In the genomic region with DNA sequence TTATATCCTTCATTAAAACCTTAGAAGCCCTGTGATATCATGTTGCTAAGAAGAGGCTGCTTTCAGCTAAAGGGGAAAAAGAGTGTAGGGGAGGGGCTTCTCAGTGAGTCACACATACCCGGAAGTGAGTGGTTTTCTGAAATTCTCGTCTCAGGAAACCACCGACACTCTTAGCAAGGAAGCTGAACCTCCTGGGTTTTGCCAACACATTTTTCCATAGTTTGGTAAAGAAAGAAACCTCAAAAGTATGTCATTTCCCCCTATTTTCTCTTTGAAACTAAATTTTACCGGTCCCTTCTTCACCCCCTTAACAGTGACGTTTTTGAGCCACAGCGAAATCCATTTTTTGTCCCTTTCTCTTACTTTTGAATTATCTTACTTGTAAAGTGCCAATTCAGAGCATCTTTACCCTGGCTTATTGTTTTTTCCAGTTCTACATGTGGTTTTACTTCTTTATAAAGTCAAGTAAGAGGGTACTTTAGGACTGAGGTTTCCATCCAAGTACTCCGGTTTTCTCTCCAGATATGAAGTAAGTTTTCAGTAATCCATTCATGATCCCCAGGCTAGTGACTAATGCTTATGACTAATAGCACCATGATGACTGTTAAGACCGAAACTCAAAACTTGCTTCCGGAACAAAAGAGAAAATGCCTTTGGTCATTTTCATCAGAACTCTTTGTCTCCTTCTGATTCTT, we compare ENCODE assay signal across 8 cellular contexts.
DNase-seq lines count a peak whose midpoint lies in the region; ATAC-seq and TF ChIP-seq lines count a peak whose summit lies in the region.

No MANE protein-coding gene starts in this region.

- peak overlapping the region; percentile 60 for H3K4me3 ChIP-seq in AG04449 (ENCODE audit: low read depth, low read length)
- H3K4me3 ChIP-seq in adipocyte (ENCODE audit: low read length) = peak overlapping the region; percentile 79
- H3K4me3 ChIP-seq in hepatocyte = no peak overlapping the region

- no peaks in the 10 kb centered on the region for H3K79me2 ChIP-seq in hepatocyte

- H3K9me2 ChIP-seq in hepatocyte (replicated peaks; ENCODE audit: insufficient read depth) = no peaks in the 10 kb centered on the region

- H3K4me1 ChIP-seq in adipocyte (ENCODE audit: control insufficient read depth, insufficient read depth, low read length) = peaks cover 55% of the 10 kb centered on the region
- peaks cover 14% of the 10 kb centered on the region for H3K4me1 ChIP-seq in hepatocyte (ENCODE audit: insufficient read depth)

- peak overlapping the region; percentile 90 for H3K9ac ChIP-seq in adipocyte (ENCODE audit: low read length)

- ATAC-seq in GM19035 (IDR thresholded peaks at IDR 0.05; ENCODE audit: unreplicated experiment) (peak; percentile 89), HG03342 (IDR thresholded peaks at IDR 0.05; ENCODE audit: unreplicated experiment) (peak; percentile 91), SK-N-SH treated with all-trans-retinoic acid at 6 μM for 48 hours (peak; percentile 87)

- H3K9me3 ChIP-seq in adipocyte (ENCODE audit: control insufficient read depth, low read length) (no peaks in the 10 kb centered on the region), hepatocyte (ENCODE audit: low read depth) (no peaks in the 10 kb centered on the region)

- CTCF ChIA-PET in AG04449 (lab: Yijun Ruan, JAX) = interaction anchor here (0.6 to 3.0 kb wide), 6 partner anchors 9 to 507 kb away, joined by 3 to 16 read pairs (median 4); no protein-coding TSS in a partner anchor

- H3K36me3 ChIP-seq in adipocyte (ENCODE audit: control insufficient read depth, insufficient read depth, low read length, severe bottlenecking) (peaks cover 50% of the 10 kb centered on the region), hepatocyte (replicated peaks; ENCODE audit: insufficient read depth, low read depth) (no peaks in the 10 kb centered on the region)

- TF ChIP-seq CTCF in AG04449 (IDR thresholded peaks at IDR 0.05; ENCODE audit: insufficient read depth, low read length, missing control alignments) (no peak), hepatocyte (IDR thresholded peaks at IDR 0.05; ENCODE audit: poor library complexity) (no peak)

- DNase-seq in AG04449 (ENCODE audit: low read depth, low spot score) (peak; percentile 87), adipocyte (ENCODE audit: low read depth) (peak; percentile 94), hepatocyte (ENCODE audit: low spot score) (peak; percentile 77), cerebellar nuclear complex (lab: John Stamatoyannopoulos, UW) (no peak)
- DNase-seq in stimulated activated CD4-positive, alpha-beta T cell treated with anti-CD3 and anti-CD28 coated beads, Interleukin-15, amount 100 ng/mL, for 24 hours = peak; percentile 69

- H4K20me1 ChIP-seq in hepatocyte (ENCODE audit: insufficient read depth, poor library complexity, severe bottlenecking) = no peaks in the 10 kb centered on the region

- WGBS in hepatocyte (ENCODE audit: low lambda C conversion rate, missing lambda C conversion rate) = 68% methylated on average over 9 of the region's 9 CpGs

- H3K27ac ChIP-seq in hepatocyte = peak overlapping the region; percentile 95

- H3K27me3 ChIP-seq in adipocyte (replicated peaks; ENCODE audit: control insufficient read depth, insufficient read depth, low read length) (no peaks in the 10 kb centered on the region), hepatocyte (no peaks in the 10 kb centered on the region)

- peak overlapping the region; percentile 58 for H3K4me2 ChIP-seq in hepatocyte

- peak overlapping the region; percentile 17 for H2AFZ ChIP-seq in hepatocyte

- POLR2A ChIA-PET in AG04449 (lab: Yijun Ruan, JAX) = interaction anchor here (0.7 kb wide), 1 partner anchor 100 kb away, joined by 3 read pairs; no protein-coding TSS in a partner anchor

TF ChIP-seq in SK-N-SH treated with all-trans-retinoic acid at 6 μM for 48 hours, 23 proteins besides CTCF, POLR2A, EP300 and RAD21:
- TF ChIP-seq ISL1 (CRISPR knock-in tag; IDR thresholded peaks at IDR 0.05) (0 out of 2 replicates have a peak, but pooled peaks have one; percentile 36), ZFP3 (CRISPR knock-in tag; IDR thresholded peaks at IDR 0.05) (no peak)

Comparison
In these comparisons a context has a peak if more than half of its experiments do, and no peak if none do; other contexts are left out.
1. DNase-seq: peak in AG04449 (single experiment), adipocyte (single experiment), hepatocyte (single experiment) and stimulated activated CD4-positive, alpha-beta T cell treated with anti-CD3 and anti-CD28 coated beads, Interleukin-15, amount 100 ng/mL, for 24 hours (single experiment); none in cerebellar nuclear complex (0 of 2).
2. Peak in every context shown above with its lines, with median percentiles within 50 percentile points of each other: ATAC-seq.